Comparison of ENCODE assay signal across 7 cellular contexts in genomic region chr15:90871716-90872480, GRCh38. TPM values are rescaled to one million over a fixed set of nuclear protein-coding genes. Genes with fewer than 3 reads are reported as not detected.
DNase-seq lines count a peak whose midpoint lies in the region; ATAC-seq, FAIRE-seq and TF ChIP-seq lines count a peak whose summit lies in the region.

No MANE protein-coding gene starts in this region.

- H3K9ac ChIP-seq in HUES48 (ENCODE audit: low read depth, low read length): no peak overlapping the region

- no peak for TF ChIP-seq CTCF in astrocyte of the cerebellum (IDR thresholded peaks at IDR 0.05; ENCODE audit: low read depth, low read length, missing control alignments)

- H3K27ac Mint-ChIP-seq in immature natural killer cell: peak overlapping the region; percentile 83 to 93 (median 90)

- in situ Hi-C loops in astrocyte of the cerebellum (cut with HindIII; ENCODE audit: low sequenced_read_pairs): no loop called here

- peaks cover 54% of the 10 kb centered on the region for H3K4me1 ChIP-seq in HUES48 (ENCODE audit: control insufficient read depth, insufficient read depth, low read length)

- peaks cover 47 to 69% of the 10 kb centered on the region in 2 donors for H3K4me1 Mint-ChIP-seq in immature natural killer cell

- no peaks in the 10 kb centered on the region for H3K9me3 ChIP-seq in HUES48 (ENCODE audit: control insufficient read depth, insufficient read depth, low read length)

- H3K4me3 ChIP-seq in HUES48 (ENCODE audit: low read depth, low read length) (peak overlapping the region; percentile 75), astrocyte of the cerebellum (ENCODE audit: low read depth, low read length) (peak overlapping the region; percentile 64)

- peak overlapping the region; percentile 89 to 94 (median 90) for H3K4me3 Mint-ChIP-seq in immature natural killer cell

- TF ChIP-seq POLR2A in GM12892 (IDR thresholded peaks at IDR 0.05; ENCODE audit: low read depth, low read length): peak; percentile 45; the same call in 1 of the 2 replicates

- H3K27me3 ChIP-seq in HUES48 (ENCODE audit: control insufficient read depth, insufficient read depth, low read length): no peaks in the 10 kb centered on the region

- DNase-seq in GM12892 (ENCODE audit: insufficient read length): peak; percentile 49
- DNase-seq in astrocyte of the cerebellum (ENCODE audit: low read depth): no peak
- peak in 2 of 3 donors; percentile 30 to 34 for DNase-seq in immature natural killer cell
- peak; percentile 19 for DNase-seq in stimulated activated naive CD4-positive, alpha-beta T cell treated with Interleukin-2 at 50 U/mL for 16 hours (lab: John Stamatoyannopoulos, UW)
- no peak for DNase-seq in iPS-NIHi7 (ENCODE audit: extremely low spot score)

- no peak for ATAC-seq in HG02840 (IDR thresholded peaks at IDR 0.05; ENCODE audit: low FRiP score, unreplicated experiment)

- peak overlapping the region; percentile 92 for H3K27ac ChIP-seq in HUES48 (ENCODE audit: low read depth, low read length)

- H3K36me3 Mint-ChIP-seq in immature natural killer cell: peaks cover 0 to 3% (median 0%) of the 10 kb centered on the region in 3 donors

- FAIRE-seq in GM12892 (lab: Jason Lieb, UNC): no peak

- H3K36me3 ChIP-seq in HUES48 (ENCODE audit: control insufficient read depth, insufficient read depth, low read length): peaks cover 7% of the 10 kb centered on the region

- peaks cover 13 to 24% (median 16%) of the 10 kb centered on the region in 3 donors for H3K27me3 Mint-ChIP-seq in immature natural killer cell (ENCODE audit: low read depth in 3 of 3)

- no peaks in the 10 kb centered on the region for H3K9me3 Mint-ChIP-seq in immature natural killer cell

RNA-seq across cellular contexts. Expression of gene FURIN, which starts 3.5 kb away (rescaled TPM):
- polyA plus RNA-seq in GM12892 (2012; ENCODE audit: missing spikeins): 12.6 TPM
- polyA plus RNA-seq in immature natural killer cell: 10 to 100 TPM; 18.2 to 22.8 (median 20.8) TPM

RNA-seq across cellular contexts. Expression of gene FES, which starts 12.4 kb away (rescaled TPM):
- 1.3 TPM for polyA plus RNA-seq in GM12892 (2012; ENCODE audit: missing spikeins)
- polyA plus RNA-seq in immature natural killer cell: 10 to 100 TPM; 28.6 to 73.2 (median 53.5) TPM

RNA-seq across cellular contexts. Expression of gene MAN2A2, which starts 31.2 kb away (rescaled TPM):
- 35.7 TPM for polyA plus RNA-seq in GM12892 (2012; ENCODE audit: missing spikeins)
- 1 to 10 TPM; 4.1 to 7.4 (median 5.4) TPM for polyA plus RNA-seq in immature natural killer cell

Comparison
In these comparisons a context has a peak if more than half of its experiments do, and no peak if none do; other contexts are left out.
1. DNase-seq: peak in GM12892 (single experiment), immature natural killer cell (2 of 3) and stimulated activated naive CD4-positive, alpha-beta T cell treated with Interleukin-2 at 50 U/mL for 16 hours (single experiment); none in astrocyte of the cerebellum (single experiment) and iPS-NIHi7 (single experiment).